In the genomic region with DNA sequence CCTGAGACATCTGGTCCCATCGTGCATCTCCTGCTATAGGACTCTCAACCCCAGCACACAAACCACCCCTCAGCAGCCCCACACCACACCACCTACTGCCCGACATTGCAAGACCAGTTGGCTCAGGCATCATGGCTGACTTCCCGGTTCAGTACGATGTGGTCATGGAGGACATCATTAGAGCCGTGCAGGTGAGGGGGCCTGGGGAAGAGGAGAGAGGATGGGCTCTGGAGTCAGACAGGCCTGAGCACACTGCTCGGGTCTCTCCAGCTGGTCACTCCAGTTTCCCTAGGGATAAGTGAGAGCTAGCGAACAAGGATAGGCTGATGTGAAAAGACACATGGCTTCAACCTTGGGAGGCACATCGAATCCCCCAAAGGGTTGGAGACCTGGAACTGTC, we compare ENCODE assay signal across 33 cellular contexts. TPM values are rescaled to one million over a fixed set of nuclear protein-coding genes. Genes with fewer than 3 reads are reported as not detected.
"Had no signal": no experiment of that assay in that cellular context is flagged by ENCODE, and none has a peak within 500 bp of the region (broad histone marks: within the 10 kb centered on the region; RNA-seq: fewer than 3 reads in every experiment).

No MANE protein-coding gene starts in this region.

- H3K36me3 ChIP-seq: adrenal gland, brain microvascular endothelial cell, breast epithelium had no signal

- DNase-seq: activated B cell treated with CpG ODN at 0.5 μM for 24 hours; activated CD4-positive, alpha-beta memory T cell treated with anti-CD3 and anti-CD28 coated beads for 36 hours; activated CD4-positive, alpha-beta T cell treated with anti-CD3 and anti-CD28 coated beads for 4 hours; activated CD4-positive, alpha-beta T cell treated with anti-CD3 and anti-CD28 coated beads, Interleukin-2, amount 10 ng/mL, durations not matched to agents 7 days and 5 days; activated CD4-positive, CD25-positive, alpha-beta regulatory T cell treated with anti-CD3 and anti-CD28 coated beads, Interleukin-2, amount 50 U/mL, for 72 hours; activated CD8-positive, alpha-beta memory T cell treated with anti-CD3 and anti-CD28 coated beads, Interleukin-2, amount 50 U/mL, for 4 hours; activated CD8-positive, alpha-beta T cell treated with anti-CD3 and anti-CD28 coated beads for 36 hours; activated gamma-delta T cell; activated naive CD4-positive, alpha-beta T cell treated with anti-CD3 and anti-CD28 coated beads for 36 hours; activated naive CD4-positive, alpha-beta T cell treated with anti-CD3 and anti-CD28 coated beads, Interleukin-2, amount 50 U/mL, for 16 hours; activated naive CD8-positive, alpha-beta T cell treated with anti-CD3 and anti-CD28 coated beads for 36 hours; activated T-cell treated with anti-CD3 and anti-CD28 coated beads for 4 hours; activated T-cell treated with anti-CD3 and anti-CD28 coated beads, Interleukin-2, amount 50 U/mL, for 1 hour; activated T-cell treated with anti-CD3 and anti-CD28 coated beads, Interleukin-2, amount 50 U/mL, for 4 hours; activated T-cell treated with anti-CD3 and anti-CD28 coated beads, Interleukin-2, amount 50 U/mL, for 72 hours; adrenal gland; amniotic stem cell; aorta; body of pancreas; brain microvascular endothelial cell; caudate nucleus; cerebellar nuclear complex; SW 1271; T-helper 1 cell; T-helper 2 cell; T-helper 9 cell had no signal

- H3K4me3 ChIP-seq: adrenal gland, body of pancreas, breast epithelium had no signal

- ATAC-seq: activated CD8-positive, alpha-beta T cell treated with anti-CD3 and anti-CD28 coated beads for 36 hours; activated naive CD4-positive, alpha-beta T cell treated with anti-CD3 and anti-CD28 coated beads, Interleukin-2, amount 50 U/mL, for 72 hours; activated T-cell treated with anti-CD3 and anti-CD28 coated beads, Interleukin-2, amount 50 U/mL, for 4 hours; body of pancreas had no signal

- H3K27ac ChIP-seq: adrenal gland, body of pancreas, brain microvascular endothelial cell, VCaP had no signal

- H3K27me3 ChIP-seq: adrenal gland, body of pancreas, brain microvascular endothelial cell had no signal

- H3K9me3 ChIP-seq: adrenal gland, body of pancreas, breast epithelium had no signal

- H3K4me1 ChIP-seq: adrenal gland, body of pancreas, breast epithelium had no signal

RNA-seq across cellular contexts. Expression of gene ITIH6, which starts 26.7 kb away (rescaled TPM):
- total RNA-seq: activated B cell treated with CpG ODN at 0.5 μM for 24 hours; activated CD4-positive, alpha-beta memory T cell treated with anti-CD3 and anti-CD28 coated beads for 36 hours; activated CD4-positive, alpha-beta T cell treated with anti-CD3 and anti-CD28 coated beads, Interleukin-2, amount 10 ng/mL, durations not matched to agents 7 days and 5 days; activated CD8-positive, alpha-beta memory T cell treated with anti-CD3 and anti-CD28 coated beads for 36 hours; activated CD8-positive, alpha-beta T cell treated with anti-CD3 and anti-CD28 coated beads for 36 hours; activated naive CD4-positive, alpha-beta T cell treated with anti-CD3 and anti-CD28 coated beads for 36 hours; activated naive CD4-positive, alpha-beta T cell treated with anti-CD3 and anti-CD28 coated beads, Interleukin-2, amount 50 U/mL, for 72 hours; activated naive CD8-positive, alpha-beta T cell treated with anti-CD3 and anti-CD28 coated beads for 36 hours; activated T-cell treated with anti-CD3 and anti-CD28 coated beads, Interleukin-2, amount 50 U/mL, for 4 hours; activated T-cell treated with anti-CD3 and anti-CD28 coated beads, Interleukin-2, amount 50 U/mL, for 72 hours; activated T-helper 1 cell treated with anti-CD3 and anti-CD28 coated beads, Interleukin-12 subunit alpha, Interleukin-12 subunit beta, Interleukin-2, Interleukin-4 antibody, amounts not matched to agents 30 ng/mL and 10 ng/mL and 1 ng/mL, durations not matched to agents 14 hours and 24 hours and 36 hours; activated T-helper 17 cell treated with anti-CD3 and anti-CD28 coated beads, Interleukin-2, amount 50 U/mL, for 72 hours; adrenal gland; aorta; astrocyte; body of pancreas had no signal
- polyA plus RNA-seq: adrenal gland, aorta had no signal
